36 cellular contexts compared by ENCODE assay signal in genomic region chr18:12996661-12997292, GRCh38.
"Had no signal": no experiment of that assay in that cellular context is flagged by ENCODE, and none has a peak within 500 bp of the region (broad histone marks: within the 10 kb centered on the region; RNA-seq: fewer than 3 reads in every experiment).

No MANE protein-coding gene starts in this region.

- DNase-seq: activated CD4-positive, alpha-beta memory T cell treated with anti-CD3 and anti-CD28 coated beads for 36 hours; activated CD4-positive, alpha-beta T cell treated with anti-CD3 and anti-CD28 coated beads for 48 hours; activated CD8-positive, alpha-beta memory T cell treated with anti-CD3 and anti-CD28 coated beads, Interleukin-2, amount 50 U/mL, for 4 hours; activated effector memory CD4-positive, alpha-beta T cell treated with anti-CD3 and anti-CD28 coated beads, Interleukin-2, amount 50 U/mL, for 16 hours; activated naive CD4-positive, alpha-beta T cell treated with anti-CD3 and anti-CD28 coated beads for 36 hours; activated naive CD8-positive, alpha-beta T cell treated with anti-CD3 and anti-CD28 coated beads for 36 hours; activated T-cell treated with anti-CD3 and anti-CD28 coated beads, Interleukin-2, amount 50 U/mL, for 1 hour; adrenal gland; aorta; dorsolateral prefrontal cortex; effector memory CD4-positive, alpha-beta T cell; foreskin fibroblast; head of caudate nucleus; hippocampal formation; immature natural killer cell; kidney; left colon; mammary epithelial cell; midbrain; naive thymus-derived CD4-positive, alpha-beta T cell; ovary; sigmoid colon; small intestine; stimulated activated CD4-positive, alpha-beta T cell treated with anti-CD3 and anti-CD28 coated beads, Interleukin-4, amount 100 ng/mL, for 24 hours; stimulated activated CD8-positive, alpha-beta memory T cell treated with anti-CD3 and anti-CD28 coated beads, Interleukin-4, amount 100 ng/mL, for 48 hours; stimulated activated naive CD8-positive, alpha-beta T cell treated with anti-CD3 and anti-CD28 coated beads, Interleukin-15, amount 100 ng/mL, for 72 hours; substantia nigra; T-helper 9 cell; tibial artery; WERI-Rb-1 had no signal

- H3K4me3 Mint-ChIP-seq: activated CD4-positive, alpha-beta memory T cell treated with anti-CD3 and anti-CD28 coated beads for 36 hours; activated naive CD4-positive, alpha-beta T cell treated with anti-CD3 and anti-CD28 coated beads for 36 hours; activated naive CD8-positive, alpha-beta T cell treated with anti-CD3 and anti-CD28 coated beads for 36 hours; activated T-helper 1 cell treated with anti-CD3 and anti-CD28 coated beads, Interleukin-12 subunit alpha, Interleukin-12 subunit beta, Interleukin-2, Interleukin-4 antibody, amounts not matched to agents 30 ng/mL and 10 ng/mL and 1 ng/mL, durations not matched to agents 14 hours and 24 hours and 36 hours; brain; immature natural killer cell; naive thymus-derived CD4-positive, alpha-beta T cell; stimulated activated memory B cell treated with anti-CD40 and anti-IgM and Interleukin-4, amounts not matched to agents 10 μg/mL and 1 μg/mL and 100 μg/mL, for 72 hours; stimulated activated naive CD8-positive, alpha-beta T cell treated with anti-CD3 and anti-CD28 coated beads, Interleukin-15, amount 100 ng/mL, for 72 hours; T-helper 1 cell treated with Interleukin-12 subunit alpha and Interleukin-12 subunit beta and Interleukin-4 antibody, amounts not matched to agents 30 μg/mL and 1 μg/mL, for 36 hours had no signal

- H3K27me3 ChIP-seq: adrenal gland, dorsolateral prefrontal cortex, ovary, sigmoid colon, tibial artery had no signal

- H3K9me3 Mint-ChIP-seq: activated CD4-positive, alpha-beta memory T cell treated with anti-CD3 and anti-CD28 coated beads for 36 hours; activated naive CD4-positive, alpha-beta T cell treated with anti-CD3 and anti-CD28 coated beads for 36 hours; activated naive CD8-positive, alpha-beta T cell treated with anti-CD3 and anti-CD28 coated beads for 36 hours; activated T-helper 1 cell treated with anti-CD3 and anti-CD28 coated beads, Interleukin-12 subunit alpha, Interleukin-12 subunit beta, Interleukin-2, Interleukin-4 antibody, amounts not matched to agents 30 ng/mL and 10 ng/mL and 1 ng/mL, durations not matched to agents 14 hours and 24 hours and 36 hours; brain; immature natural killer cell; naive thymus-derived CD4-positive, alpha-beta T cell; stimulated activated memory B cell treated with anti-CD40 and anti-IgM and Interleukin-4, amounts not matched to agents 10 μg/mL and 1 μg/mL and 100 μg/mL, for 72 hours; stimulated activated naive CD8-positive, alpha-beta T cell treated with anti-CD3 and anti-CD28 coated beads, Interleukin-15, amount 100 ng/mL, for 72 hours; T-helper 1 cell treated with Interleukin-12 subunit alpha and Interleukin-12 subunit beta and Interleukin-4 antibody, amounts not matched to agents 30 μg/mL and 1 μg/mL, for 36 hours had no signal

- H3K36me3 Mint-ChIP-seq: brain; stimulated activated memory B cell treated with anti-CD40 and anti-IgM and Interleukin-4, amounts not matched to agents 10 μg/mL and 1 μg/mL and 100 μg/mL, for 72 hours had no signal

- H3K9me3 ChIP-seq: adrenal gland, ovary, sigmoid colon, tibial artery had no signal

- H3K4me3 ChIP-seq: adrenal gland, coronary artery, dorsolateral prefrontal cortex, ovary, sigmoid colon, tibial artery had no signal

- H3K27ac ChIP-seq: adrenal gland, coronary artery, dorsolateral prefrontal cortex, ovary, sigmoid colon, tibial artery, WERI-Rb-1 had no signal

- H3K36me3 ChIP-seq: ovary had no signal

- H3K27me3 Mint-ChIP-seq: activated CD4-positive, alpha-beta memory T cell treated with anti-CD3 and anti-CD28 coated beads for 36 hours; activated naive CD8-positive, alpha-beta T cell treated with anti-CD3 and anti-CD28 coated beads for 36 hours; naive thymus-derived CD4-positive, alpha-beta T cell; progenitor cell of endocrine pancreas; stimulated activated memory B cell treated with anti-CD40 and anti-IgM and Interleukin-4, amounts not matched to agents 10 μg/mL and 1 μg/mL and 100 μg/mL, for 72 hours; stimulated activated naive CD8-positive, alpha-beta T cell treated with anti-CD3 and anti-CD28 coated beads, Interleukin-15, amount 100 ng/mL, for 72 hours had no signal

- H3K27ac Mint-ChIP-seq: activated CD4-positive, alpha-beta memory T cell treated with anti-CD3 and anti-CD28 coated beads for 36 hours; activated naive CD4-positive, alpha-beta T cell treated with anti-CD3 and anti-CD28 coated beads for 36 hours; activated naive CD8-positive, alpha-beta T cell treated with anti-CD3 and anti-CD28 coated beads for 36 hours; activated T-helper 1 cell treated with anti-CD3 and anti-CD28 coated beads, Interleukin-12 subunit alpha, Interleukin-12 subunit beta, Interleukin-2, Interleukin-4 antibody, amounts not matched to agents 30 ng/mL and 10 ng/mL and 1 ng/mL, durations not matched to agents 14 hours and 24 hours and 36 hours; brain; immature natural killer cell; naive thymus-derived CD4-positive, alpha-beta T cell; progenitor cell of endocrine pancreas; stimulated activated memory B cell treated with anti-CD40 and anti-IgM and Interleukin-4, amounts not matched to agents 10 μg/mL and 1 μg/mL and 100 μg/mL, for 72 hours; stimulated activated naive CD8-positive, alpha-beta T cell treated with anti-CD3 and anti-CD28 coated beads, Interleukin-15, amount 100 ng/mL, for 72 hours; T-helper 1 cell treated with Interleukin-12 subunit alpha and Interleukin-12 subunit beta and Interleukin-4 antibody, amounts not matched to agents 30 μg/mL and 1 μg/mL, for 36 hours had no signal
